ENCODE assay signal across 1 cellular context in genomic region chr5:174722500-174722899, GRCh38.
TF ChIP-seq lines count a peak whose summit lies in the region.

No MANE protein-coding gene starts in this region.

TF ChIP-seq in WTC11, 78 proteins besides CTCF, POLR2A, EP300 and RAD21 (continued from another document):
- TF ChIP-seq, protein P1, sequence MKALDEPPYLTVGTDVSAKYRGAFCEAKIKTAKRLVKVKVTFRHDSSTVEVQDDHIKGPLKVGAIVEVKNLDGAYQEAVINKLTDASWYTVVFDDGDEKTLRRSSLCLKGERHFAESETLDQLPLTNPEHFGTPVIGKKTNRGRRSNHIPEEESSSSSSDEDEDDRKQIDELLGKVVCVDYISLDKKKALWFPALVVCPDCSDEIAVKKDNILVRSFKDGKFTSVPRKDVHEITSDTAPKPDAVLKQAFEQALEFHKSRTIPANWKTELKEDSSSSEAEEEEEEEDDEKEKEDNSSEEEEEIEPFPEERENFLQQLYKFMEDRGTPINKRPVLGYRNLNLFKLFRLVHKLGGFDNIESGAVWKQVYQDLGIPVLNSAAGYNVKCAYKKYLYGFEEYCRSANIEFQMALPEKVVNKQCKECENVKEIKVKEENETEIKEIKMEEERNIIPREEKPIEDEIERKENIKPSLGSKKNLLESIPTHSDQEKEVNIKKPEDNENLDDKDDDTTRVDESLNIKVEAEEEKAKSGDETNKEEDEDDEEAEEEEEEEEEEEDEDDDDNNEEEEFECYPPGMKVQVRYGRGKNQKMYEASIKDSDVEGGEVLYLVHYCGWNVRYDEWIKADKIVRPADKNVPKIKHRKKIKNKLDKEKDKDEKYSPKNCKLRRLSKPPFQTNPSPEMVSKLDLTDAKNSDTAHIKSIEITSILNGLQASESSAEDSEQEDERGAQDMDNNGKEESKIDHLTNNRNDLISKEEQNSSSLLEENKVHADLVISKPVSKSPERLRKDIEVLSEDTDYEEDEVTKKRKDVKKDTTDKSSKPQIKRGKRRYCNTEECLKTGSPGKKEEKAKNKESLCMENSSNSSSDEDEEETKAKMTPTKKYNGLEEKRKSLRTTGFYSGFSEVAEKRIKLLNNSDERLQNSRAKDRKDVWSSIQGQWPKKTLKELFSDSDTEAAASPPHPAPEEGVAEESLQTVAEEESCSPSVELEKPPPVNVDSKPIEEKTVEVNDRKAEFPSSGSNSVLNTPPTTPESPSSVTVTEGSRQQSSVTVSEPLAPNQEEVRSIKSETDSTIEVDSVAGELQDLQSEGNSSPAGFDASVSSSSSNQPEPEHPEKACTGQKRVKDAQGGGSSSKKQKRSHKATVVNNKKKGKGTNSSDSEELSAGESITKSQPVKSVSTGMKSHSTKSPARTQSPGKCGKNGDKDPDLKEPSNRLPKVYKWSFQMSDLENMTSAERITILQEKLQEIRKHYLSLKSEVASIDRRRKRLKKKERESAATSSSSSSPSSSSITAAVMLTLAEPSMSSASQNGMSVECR (CRISPR knock-in tag; IDR thresholded peaks at IDR 0.05; ENCODE audit: borderline replicate concordance): no peak
- TF ChIP-seq SOX15 (CRISPR knock-in tag; IDR thresholded peaks at IDR 0.05) (no peak), ZNF219 (CRISPR knock-in tag; IDR thresholded peaks at IDR 0.05; ENCODE audit: borderline replicate concordance) (no peak)
